Comparison of ENCODE assay signal across 35 cellular contexts in the genomic region with DNA sequence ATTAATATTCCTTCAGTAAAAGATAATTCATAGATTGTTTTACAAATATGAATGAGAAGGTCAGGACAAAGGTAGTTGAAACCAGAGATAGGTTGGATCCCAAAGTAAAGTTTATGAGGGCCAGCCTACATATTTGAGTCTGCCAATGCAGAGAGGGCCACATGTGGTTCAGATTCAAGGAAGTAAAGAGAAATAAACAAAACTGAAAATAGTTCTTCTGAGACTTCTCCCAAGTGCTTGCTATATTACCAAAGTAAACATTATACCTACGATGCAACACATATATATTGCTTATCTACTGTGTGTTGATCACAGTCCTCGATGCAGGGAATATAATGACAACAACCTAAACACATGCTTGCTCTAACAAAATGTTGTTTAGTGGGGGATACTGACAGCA.
"Had no signal": no experiment of that assay in that cellular context is flagged by ENCODE, and none has a peak within 500 bp of the region (broad histone marks: within the 10 kb centered on the region; RNA-seq: fewer than 3 reads in every experiment).

No MANE protein-coding gene starts in this region.

- H3K9me3 ChIP-seq: MG63 had no signal

- DNase-seq: Karpas-422, Kasumi-1, KBM-7, KG1, MG63, MM.1S, MV-4-11, NCI-H1048, NCI-H1092, NCI-H1092 treated with DMSO at 0.1 percent for 48 hours, NCI-H1105, NCI-H1105 treated with DMSO at 0.1 percent for 48 hours, NCI-H1417, NCI-H1417 treated with DMSO at 0.1 percent for 48 hours, NCI-H1436, NCI-H1436 treated with DMSO at 0.1 percent for 48 hours, NCI-H146, NCI-H1694, NCI-H1694 treated with DMSO at 0.1 percent for 48 hours, NCI-H187, NCI-H187 treated with DMSO at 0.1 percent for 48 hours, NCI-H1930, NCI-H2029, NCI-H2029 treated with DMSO at 0.1 percent for 48 hours, NCI-H2081, NCI-H2081 treated with DMSO at 0.1 percent for 48 hours, NCI-H2107, NCI-H2171, NCI-H2171 treated with DMSO at 0.1 percent for 48 hours, NCI-H2227 treated with DMSO at 0.1 percent for 48 hours, NCI-H226, NCI-H345, NCI-H446, NCI-H446 treated with DMSO at 0.1 percent for 48 hours had no signal

- H3K36me3 ChIP-seq: MG63 had no signal

- H3K27me3 ChIP-seq: MG63 had no signal

- H3K4me2 ChIP-seq: KMS-11 had no signal

- H3K27ac ChIP-seq: KMS-11 had no signal

- H3K4me3 ChIP-seq: MG63 had no signal
